In the genomic region with DNA sequence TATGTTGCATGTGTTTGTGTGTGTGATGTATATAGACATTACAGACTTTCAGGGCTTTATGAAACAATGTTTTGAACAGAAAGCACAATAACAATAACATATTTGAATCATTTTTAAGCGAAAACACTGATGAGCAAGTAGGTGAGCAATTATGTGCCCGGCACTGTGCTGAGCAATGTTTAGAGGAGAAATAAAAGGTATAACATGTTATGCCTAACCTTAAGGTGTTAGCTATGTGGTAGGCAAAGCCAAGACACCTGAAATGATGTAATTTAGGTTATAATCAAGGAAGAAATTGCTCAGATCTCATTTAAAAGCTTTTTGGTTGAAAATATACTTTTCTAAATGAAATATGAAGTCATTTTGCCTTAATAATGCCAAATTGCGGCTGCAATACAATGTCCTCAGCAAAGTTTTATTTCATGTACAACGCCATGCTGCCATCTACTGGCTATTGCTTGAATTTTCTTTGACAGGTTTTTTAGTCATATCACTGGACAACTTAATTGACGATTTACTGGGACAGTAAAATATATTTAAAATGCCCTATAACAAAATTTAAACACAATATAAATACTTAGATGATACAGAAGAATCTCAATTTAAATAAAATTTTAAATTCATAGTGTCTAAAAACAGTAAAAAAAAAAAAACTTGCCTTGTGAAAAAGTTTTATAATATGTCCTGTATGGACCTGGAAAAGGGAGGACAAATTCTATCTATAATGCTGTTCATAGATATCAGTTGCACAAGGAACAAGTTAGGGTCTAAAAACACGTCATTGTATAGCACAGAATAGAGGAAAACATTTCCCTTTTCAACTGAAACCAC, we compare ENCODE assay signal across 8 cellular contexts.
DNase-seq lines count a peak whose midpoint lies in the region; ATAC-seq and TF ChIP-seq lines count a peak whose summit lies in the region.

No MANE protein-coding gene starts in this region.

- POLR2A ChIA-PET in activated CD4-positive, alpha-beta memory T cell treated with anti-CD3 and anti-CD28 coated beads, Interleukin-2, amount 10 ng/mL, durations not matched to agents 7 days and 5 days (lab: Charles Lee), result interaction anchor here (1.3 kb wide), 1 partner anchor 19 kb away, joined by 3 read pairs; no protein-coding TSS in a partner anchor

- ATAC-seq in DND-41 (ENCODE audit: insufficient read depth, low read depth), result peak; percentile 72

- no peaks in the 10 kb centered on the region for H3K27me3 Mint-ChIP-seq in HFFc6 (ENCODE audit: insufficient read depth)
- H3K27me3 Mint-ChIP-seq in activated CD4-positive, alpha-beta memory T cell treated with anti-CD3 and anti-CD28 coated beads, Interleukin-2, amount 10 ng/mL, durations not matched to agents 7 days and 5 days, result no peaks in the 10 kb centered on the region

- no peaks in the 10 kb centered on the region for H3K79me2 ChIP-seq in DND-41 (ENCODE audit: insufficient read depth, low read length)

- H3K4me1 Mint-ChIP-seq in HFFc6 (ENCODE audit: low read depth), result peaks cover 15% of the 10 kb centered on the region
- peaks cover 6% of the 10 kb centered on the region for H3K4me1 Mint-ChIP-seq in activated CD4-positive, alpha-beta memory T cell treated with anti-CD3 and anti-CD28 coated beads, Interleukin-2, amount 10 ng/mL, durations not matched to agents 7 days and 5 days

- H3K36me3 Mint-ChIP-seq in HFFc6 (ENCODE audit: low read depth), result no peaks in the 10 kb centered on the region
- H3K36me3 Mint-ChIP-seq in activated CD4-positive, alpha-beta memory T cell treated with anti-CD3 and anti-CD28 coated beads, Interleukin-2, amount 10 ng/mL, durations not matched to agents 7 days and 5 days (ENCODE audit: low read depth), result no peaks in the 10 kb centered on the region

- no peaks in the 10 kb centered on the region for H3K9me3 Mint-ChIP-seq in HFFc6
- H3K9me3 Mint-ChIP-seq in activated CD4-positive, alpha-beta memory T cell treated with anti-CD3 and anti-CD28 coated beads, Interleukin-2, amount 10 ng/mL, durations not matched to agents 7 days and 5 days, result no peaks in the 10 kb centered on the region

- H4K20me1 ChIP-seq in DND-41 (ENCODE audit: insufficient read depth, low read length), result no peaks in the 10 kb centered on the region

- H3K4me3 ChIP-seq in DND-41 (ENCODE audit: low read depth in 1 of 2, low read length in 2 of 2), result no peak overlapping the region

- CTCF ChIA-PET in activated CD4-positive, alpha-beta memory T cell treated with anti-CD3 and anti-CD28 coated beads, Interleukin-2, amount 10 ng/mL, durations not matched to agents 7 days and 5 days (lab: Charles Lee), result interaction anchor here (0.7 to 4.0 kb wide), 19 partner anchors 11 to 547 kb away, joined by 3 to 42 read pairs (median 4); no protein-coding TSS in a partner anchor

- DNase-seq in DND-41, result peak; percentile 31
- DNase-seq in HFFc6, result peak; percentile 39
- DNase-seq in NCI-H146 treated with DMSO at 0.1 percent for 48 hours (lab: John Stamatoyannopoulos, UW; ENCODE audit: unreplicated experiment), result peak; percentile 28
- DNase-seq in activated CD4-positive, alpha-beta memory T cell treated with anti-CD3 and anti-CD28 coated beads, Interleukin-2, amount 10 ng/mL, durations not matched to agents 7 days and 5 days, result peak; percentile 38
- DNase-seq in foreskin melanocyte, result peak; percentile 41
- peak; percentile 5 for DNase-seq in pulmonary artery endothelial cell (ENCODE audit: low read depth, low spot score)
- DNase-seq in NK-92 treated with Interleukin-12 subunit alpha and Interleukin-12 subunit beta, amount 100 ng/mL, for 24 hours (lab: John Stamatoyannopoulos, UW), result no peak

- no peak overlapping the region for H3K9ac ChIP-seq in DND-41 (ENCODE audit: low read depth, low read length)

- H2AFZ ChIP-seq in DND-41 (ENCODE audit: low read depth, low read length), result no peak overlapping the region

- H3K27ac Mint-ChIP-seq in HFFc6, result no peak overlapping the region
- H3K27ac Mint-ChIP-seq in activated CD4-positive, alpha-beta memory T cell treated with anti-CD3 and anti-CD28 coated beads, Interleukin-2, amount 10 ng/mL, durations not matched to agents 7 days and 5 days, result no peak overlapping the region

- H3K27me3 ChIP-seq in DND-41 (ENCODE audit: insufficient read depth, low read length, poor library complexity), result peaks cover 7% of the 10 kb centered on the region

- H3K4me1 ChIP-seq in DND-41 (ENCODE audit: insufficient read depth, low read length), result no peaks in the 10 kb centered on the region

- H3K9me3 ChIP-seq in DND-41 (ENCODE audit: insufficient read depth, low read length, severe bottlenecking), result no peaks in the 10 kb centered on the region

- no peak overlapping the region for H3K4me2 ChIP-seq in DND-41 (ENCODE audit: insufficient read depth, low read length)

- TF ChIP-seq CTCF in 22Rv1 (IDR thresholded peaks at IDR 0.05), result peak; percentile 82
- TF ChIP-seq CTCF in DND-41 (IDR thresholded peaks at IDR 0.05; ENCODE audit: borderline replicate concordance, extremely low read depth, low read length, poor library complexity, severe bottlenecking), result peak; percentile 74
- peak; percentile 91 for TF ChIP-seq CTCF in HFFc6 (IDR thresholded peaks at IDR 0.05)

- no peak overlapping the region for H3K4me3 Mint-ChIP-seq in HFFc6
- H3K4me3 Mint-ChIP-seq in activated CD4-positive, alpha-beta memory T cell treated with anti-CD3 and anti-CD28 coated beads, Interleukin-2, amount 10 ng/mL, durations not matched to agents 7 days and 5 days, result no peak overlapping the region

- H3K27ac ChIP-seq in 22Rv1 (no peak overlapping the region), DND-41 (ENCODE audit: low read length) (no peak overlapping the region)

- no peaks in the 10 kb centered on the region for H3K36me3 ChIP-seq in DND-41 (ENCODE audit: insufficient read depth, low read length)
